In the genomic region with DNA sequence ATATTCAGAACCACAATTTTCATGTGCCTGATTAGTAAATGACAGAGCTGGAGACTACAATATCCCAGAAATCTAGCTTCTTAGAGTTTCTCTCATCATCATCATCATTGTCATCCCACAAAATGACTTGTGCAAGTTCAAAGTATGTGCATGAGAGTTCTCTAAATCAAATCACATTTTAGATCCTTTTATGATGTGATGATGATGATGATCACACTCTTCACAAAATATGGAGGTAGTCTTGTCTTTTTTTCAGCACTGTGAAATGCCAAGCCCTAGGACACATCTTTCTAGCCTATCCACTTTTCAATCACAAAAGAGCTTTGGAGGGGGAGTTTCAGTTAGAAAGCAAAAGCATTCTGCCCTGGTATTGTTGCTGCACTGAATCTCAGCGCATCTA, we compare ENCODE assay signal across 11 cellular contexts. TPM values are rescaled to one million over a fixed set of nuclear protein-coding genes. Genes with fewer than 3 reads are reported as not detected.
A peak's percentile ranks its signal among the peaks of the same experiment; 100 is the strongest.
DNase-seq lines count a peak whose midpoint lies in the region; ATAC-seq and TF ChIP-seq lines count a peak whose summit lies in the region.
"Had no signal": no experiment of that assay in that cellular context is flagged by ENCODE, and none has a peak within 500 bp of the region (broad histone marks: within the 10 kb centered on the region; RNA-seq: fewer than 3 reads in every experiment).

No MANE protein-coding gene starts in this region.

- no peak for TF ChIP-seq EP300 in stomach (IDR thresholded peaks at IDR 0.05)

- 12% methylated on average over 1 of the region's 1 CpG for WGBS in hepatocyte (ENCODE audit: low lambda C conversion rate, missing lambda C conversion rate)
- 0 to 100% (median 73%) methylated on average over 1 of the region's 1 CpG for WGBS in stomach, 5 donors

- no peaks in the 10 kb centered on the region for H3K36me3 ChIP-seq in SK-N-MC (ENCODE audit: insufficient read depth, low read length)
- no peaks in the 10 kb centered on the region for H3K36me3 ChIP-seq in hepatocyte (replicated peaks; ENCODE audit: insufficient read depth, low read depth)
- no peaks in the 10 kb centered on the region for H3K36me3 ChIP-seq in stomach
- H3K36me3 ChIP-seq: pancreas had no signal

- H3K9ac ChIP-seq in SK-N-MC (ENCODE audit: insufficient read length) = no peak overlapping the region

- H3K9me3 ChIP-seq in SK-N-MC (ENCODE audit: low read depth, low read length) (no peaks in the 10 kb centered on the region), hepatocyte (ENCODE audit: low read depth) (no peaks in the 10 kb centered on the region), stomach (no peaks in the 10 kb centered on the region)
- H3K9me3 ChIP-seq: pancreas had no signal

- no peak for TF ChIP-seq CTCF in hepatocyte (IDR thresholded peaks at IDR 0.05; ENCODE audit: poor library complexity)
- TF ChIP-seq CTCF in stomach (IDR thresholded peaks at IDR 0.05) = no peak
- no peak for TF ChIP-seq CTCF in GM13977 (IDR thresholded peaks at IDR 0.05; ENCODE audit: extremely low read depth, insufficient read depth, missing control alignments)

- no peak for TF ChIP-seq POLR2A in stomach (IDR thresholded peaks at IDR 0.05)

- ATAC-seq in activated CD8-positive, alpha-beta memory T cell treated with anti-CD3 and anti-CD28 coated beads, Interleukin-2, amount 10 ng/mL, durations not matched to agents 7 days and 5 days = no peak
- no peak for ATAC-seq in left lobe of liver
- ATAC-seq: K562 had no signal

- peak overlapping the region; percentile 65 for H3K4me3 ChIP-seq in SK-N-MC
- no peak overlapping the region for H3K4me3 ChIP-seq in hepatocyte
- H3K4me3 ChIP-seq in stomach = no peak overlapping the region
- H3K4me3 ChIP-seq: K562 had no signal

- H2AFZ ChIP-seq in hepatocyte = no peak overlapping the region

- H3K27ac ChIP-seq in SK-N-MC (peak overlapping the region; percentile 71; the same call in 1 of the 2 replicates), hepatocyte (peak overlapping the region; percentile 76), stomach (peak overlapping the region in 4 of 5 donors; percentile 58 to 86 (median 78))

- H3K27me3 ChIP-seq in hepatocyte (no peaks in the 10 kb centered on the region), stomach (no peaks in the 10 kb centered on the region)

- no peak overlapping the region for H3K4me3 Mint-ChIP-seq in activated CD8-positive, alpha-beta memory T cell treated with anti-CD3 and anti-CD28 coated beads, Interleukin-2, amount 10 ng/mL, durations not matched to agents 7 days and 5 days

- peaks cover 35% of the 10 kb centered on the region for H3K4me1 Mint-ChIP-seq in activated CD8-positive, alpha-beta memory T cell treated with anti-CD3 and anti-CD28 coated beads, Interleukin-2, amount 10 ng/mL, durations not matched to agents 7 days and 5 days

- no peaks in the 10 kb centered on the region for H3K9me3 Mint-ChIP-seq in activated CD8-positive, alpha-beta memory T cell treated with anti-CD3 and anti-CD28 coated beads, Interleukin-2, amount 10 ng/mL, durations not matched to agents 7 days and 5 days (ENCODE audit: low read depth)

- H3K36me3 Mint-ChIP-seq in activated CD8-positive, alpha-beta memory T cell treated with anti-CD3 and anti-CD28 coated beads, Interleukin-2, amount 10 ng/mL, durations not matched to agents 7 days and 5 days = no peaks in the 10 kb centered on the region

- in situ Hi-C loops in GM13977 (cut with MboI; ENCODE audit: low pct_unique_long_range_greater_than_20kb, low sequenced_read_pairs, unreplicated experiment) = no loop called here

- no peak for DNase-seq in activated CD8-positive, alpha-beta memory T cell treated with anti-CD3 and anti-CD28 coated beads, Interleukin-2, amount 10 ng/mL, durations not matched to agents 7 days and 5 days
- no peak for DNase-seq in activated CD8-positive, alpha-beta memory T cell treated with anti-CD3 and anti-CD28 coated beads, Interleukin-2, amount 50 U/mL, for 48 hours
- DNase-seq in SK-N-MC (ENCODE audit: low read depth, low spot score) (no peak), hepatocyte (ENCODE audit: low spot score) (no peak), stomach (no peak), GM13977 (ENCODE audit: low spot score) (no peak), left lobe of liver (ENCODE audit: low spot score) (no peak)
- DNase-seq in activated CD4-positive, CD25-positive, alpha-beta regulatory T cell treated with anti-CD3 and anti-CD28 coated beads, Interleukin-2, amount 50 U/mL, for 72 hours = no peak
- DNase-seq: activated CD8-positive, alpha-beta memory T cell treated with anti-CD3 and anti-CD28 coated beads for 24 hours; pancreas had no signal

- H3K4me1 ChIP-seq in hepatocyte (ENCODE audit: insufficient read depth) = peaks cover 9% of the 10 kb centered on the region
- H3K4me1 ChIP-seq in stomach = peaks cover 0 to 64% (median 29%) of the 10 kb centered on the region in 4 donors

- H3K9me2 ChIP-seq in hepatocyte (replicated peaks; ENCODE audit: insufficient read depth) = no peaks in the 10 kb centered on the region

- H3K4me2 ChIP-seq in hepatocyte = peak overlapping the region; percentile 52

- no peaks in the 10 kb centered on the region for H3K27me3 Mint-ChIP-seq in activated CD8-positive, alpha-beta memory T cell treated with anti-CD3 and anti-CD28 coated beads, Interleukin-2, amount 10 ng/mL, durations not matched to agents 7 days and 5 days

- intact Hi-C loops in stomach (cut with DNase I; ENCODE audit: low total_unique reads) = no loop called here

- peaks cover 8% of the 10 kb centered on the region for H3K79me2 ChIP-seq in hepatocyte

- CTCF ChIA-PET in activated CD8-positive, alpha-beta memory T cell treated with anti-CD3 and anti-CD28 coated beads, Interleukin-2, amount 10 ng/mL, durations not matched to agents 7 days and 5 days (lab: Charles Lee) = interaction anchor here (0.6 to 1.7 kb wide), 2 partner anchors 565 to 653 kb away, joined by 3 to 4 read pairs; no protein-coding TSS in a partner anchor

- H3K27ac Mint-ChIP-seq in activated CD8-positive, alpha-beta memory T cell treated with anti-CD3 and anti-CD28 coated beads, Interleukin-2, amount 10 ng/mL, durations not matched to agents 7 days and 5 days = peak overlapping the region; percentile 97

- no peaks in the 10 kb centered on the region for H4K20me1 ChIP-seq in hepatocyte (ENCODE audit: insufficient read depth, poor library complexity, severe bottlenecking)

RNA-seq across cellular contexts. Expression of gene MBNL3, which starts 7.4 kb away (rescaled TPM):
- 10 to 100 TPM; 23.2 to 25.1 TPM for total RNA-seq in activated CD8-positive, alpha-beta memory T cell treated with anti-CD3 and anti-CD28 coated beads, Interleukin-2, amount 10 ng/mL, durations not matched to agents 7 days and 5 days
- total RNA-seq in hepatocyte (73.8 and 90.5 TPM in 2 replicates), stomach (10 to 100 TPM in 3 of 5 donors, 1 to 10 TPM in 2; 6.7 to 31.7 (median 23.9) TPM), left lobe of liver (93.4 TPM)
- polyA plus RNA-seq in hepatocyte (9.6 and 11.6 TPM in 2 replicates), stomach (1 to 10 TPM; 2.0 to 4.6 (median 3.4) TPM)
